ENCODE assay signal across 8 cellular contexts in the genomic region with DNA sequence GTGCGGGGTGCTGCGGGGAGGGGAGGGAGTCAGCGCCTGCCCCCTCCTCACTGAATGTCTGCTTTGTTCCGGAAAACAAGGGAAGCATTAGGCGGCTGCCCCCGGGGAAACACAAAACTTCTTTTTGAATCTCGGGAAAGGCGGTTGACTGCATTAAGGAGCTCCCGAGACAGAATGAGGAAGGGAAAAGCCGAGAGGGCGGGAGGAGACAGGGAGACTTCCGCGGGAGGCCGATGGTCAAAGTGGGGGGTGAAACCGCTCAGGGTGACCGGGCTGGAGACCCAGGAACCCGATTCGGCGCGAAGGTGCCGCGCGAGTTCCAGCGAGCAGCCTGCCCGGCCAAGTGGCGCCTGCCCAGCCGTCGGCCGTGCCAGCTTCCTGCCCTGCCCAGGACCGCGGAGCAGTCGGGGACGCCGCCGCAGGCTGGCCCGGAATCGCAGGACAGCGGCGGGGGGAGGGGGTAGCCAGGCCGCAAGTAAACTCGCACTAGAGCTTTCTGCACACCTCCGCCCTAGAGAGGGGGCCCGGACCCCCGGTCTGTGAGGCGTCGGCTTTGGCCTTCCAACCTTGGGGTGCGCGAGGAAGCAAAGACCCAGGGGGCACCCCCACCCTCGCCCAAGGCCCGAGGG. TPM values are rescaled to one million over a fixed set of nuclear protein-coding genes. Genes with fewer than 3 reads are reported as not detected.
A peak's percentile ranks its signal among the peaks of the same experiment; 100 is the strongest.
DNase-seq lines count a peak whose midpoint lies in the region; ATAC-seq, FAIRE-seq and TF ChIP-seq lines count a peak whose summit lies in the region.

No MANE protein-coding gene starts in this region.

- FAIRE-seq in A549 (lab: Jason Lieb, UNC) (peak; percentile 36), GM12891 (lab: Jason Lieb, UNC) (peak; percentile 31)

- H3K4me3 ChIP-seq in A549 (peak overlapping the region; percentile 64), SK-N-MC (peak overlapping the region; percentile 77), esophagus muscularis mucosa (peak overlapping the region; percentile 53 to 62 (median 55))

- H3K4me1 Mint-ChIP-seq in naive thymus-derived CD8-positive, alpha-beta T cell = peaks cover 4 to 36% (median 9%) of the 10 kb centered on the region in 4 donors

- H3K4me2 ChIP-seq in A549 = peak overlapping the region; percentile 100

- POLR2A ChIA-PET in A549 (lab: Yijun Ruan, JAX) = interaction anchor here (0.6 to 6.2 kb wide), 8 partner anchors 11 to 422 kb away, joined by 3 to 67 read pairs (median 12); a partner anchor contains a TSS
- POLR2A ChIA-PET in naive thymus-derived CD8-positive, alpha-beta T cell (lab: Charles Lee) = interaction anchor here (0.9 to 11.2 kb wide), 16 partner anchors 9 to 177 kb away, joined by 3 to 208 read pairs (median 4); a partner anchor contains a TSS

- peak overlapping the region in 3 of 10 donors; percentile 61 to 83 (median 62) for H3K27ac Mint-ChIP-seq in naive thymus-derived CD8-positive, alpha-beta T cell

- H3K27ac ChIP-seq in A549 = peak overlapping the region; percentile 98 to 99
- H3K27ac ChIP-seq in SK-N-MC = peak overlapping the region; percentile 68; the same call in 1 of the 2 replicates
- H3K27ac ChIP-seq in esophagus muscularis mucosa (replicated peaks in 1 of 4) = peak overlapping the region; percentile 71 to 81 (median 76)

- H3K4me3 Mint-ChIP-seq in naive thymus-derived CD8-positive, alpha-beta T cell = peak overlapping the region; percentile 76 to 91 (median 82)

- H3K9me3 ChIP-seq in A549 (no peaks in the 10 kb centered on the region), SK-N-MC (ENCODE audit: low read depth, low read length) (no peaks in the 10 kb centered on the region), esophagus muscularis mucosa (no peaks in the 10 kb centered on the region)

- no peak for TF ChIP-seq CTCF in A549 (IDR thresholded peaks at IDR 0.05)
- TF ChIP-seq CTCF in esophagus muscularis mucosa (IDR thresholded peaks at IDR 0.05) = no peak

- H3K9me3 Mint-ChIP-seq in naive thymus-derived CD8-positive, alpha-beta T cell = no peaks in the 10 kb centered on the region

- CTCF ChIA-PET in A549 (lab: Yijun Ruan, JAX) = interaction anchor here (1.1 to 2.4 kb wide), 5 partner anchors 11 to 115 kb away, joined by 3 to 11 read pairs (median 4); no protein-coding TSS in a partner anchor

- TF ChIP-seq EP300 in A549 (IDR thresholded peaks at IDR 0.05) (no peak), esophagus muscularis mucosa (IDR thresholded peaks at IDR 0.05) (no peak)

- TF ChIP-seq POLR2A in A549 (IDR thresholded peaks at IDR 0.05; ENCODE audit: low read length) (0 out of 2 replicates have a peak, but pooled peaks have one; percentile 5), GM12891 (IDR thresholded peaks at IDR 0.05; ENCODE audit: low read depth, low read length) (no peak), esophagus muscularis mucosa (IDR thresholded peaks at IDR 0.05; ENCODE audit: low read depth) (no peak)

- peak; percentile 36 to 50; a peak in 5 of 6 replicates for ATAC-seq in A549
- peak in 1 of 2 donors; percentile 7 for ATAC-seq in naive thymus-derived CD8-positive, alpha-beta T cell

- H3K36me3 Mint-ChIP-seq in naive thymus-derived CD8-positive, alpha-beta T cell = no peaks in the 10 kb centered on the region

- peaks cover 0 to 22% (median 0%) of the 10 kb centered on the region in 4 donors for H3K27me3 ChIP-seq in esophagus muscularis mucosa

- H3K27me3 Mint-ChIP-seq in naive thymus-derived CD8-positive, alpha-beta T cell = no peaks in the 10 kb centered on the region

- DNase-seq in A549 (ENCODE audit: low read depth in 1 of 2, low spot score in 1 of 2) (peak; percentile 42 to 46), GM12891 (ENCODE audit: insufficient read length, low spot score) (no peak), SK-N-MC (ENCODE audit: low read depth, low spot score) (no peak), esophagus muscularis mucosa (ENCODE audit: extremely low spot score) (no peak), epidermal melanocyte (ENCODE audit: insufficient read length, low spot score) (no peak), OCI-M2 (lab: John Stamatoyannopoulos, UW; ENCODE audit: unreplicated experiment) (no peak), T-helper 1 cell (no peak)
- DNase-seq in naive thymus-derived CD8-positive, alpha-beta T cell = no peak

- H3K9ac ChIP-seq in SK-N-MC (ENCODE audit: insufficient read length) = no peak overlapping the region

- intact Hi-C loops in esophagus muscularis mucosa (cut with DNase I) = loop anchor here (5.0 to 10.0 kb wide), 2 partner anchors 46 to 338 kb away; no protein-coding TSS in a partner anchor

- no peak for TF ChIP-seq RAD21 in A549 (conservative IDR thresholded peaks at IDR 0.05 in 1 of 2, IDR thresholded peaks at IDR 0.05 in 1 of 2)

- H3K4me1 ChIP-seq in A549 (peaks cover 17% of the 10 kb centered on the region), esophagus muscularis mucosa (peaks cover 32 to 66% (median 49%) of the 10 kb centered on the region in 4 donors)

- 14% methylated on average over 20 of the region's 50 CpGs for WGBS in A549 (ENCODE audit: missing lambda C conversion rate)
- WGBS in esophagus muscularis mucosa = under 1% methylated on average over 23 of the region's 50 CpGs

- H3K36me3 ChIP-seq in SK-N-MC (ENCODE audit: insufficient read depth, low read length) = no peaks in the 10 kb centered on the region
- no peaks in the 10 kb centered on the region for H3K36me3 ChIP-seq in esophagus muscularis mucosa

TF ChIP-seq in A549, 52 proteins besides CTCF, POLR2A, EP300 and RAD21:
- TF ChIP-seq ZC3H11A (IDR thresholded peaks at IDR 0.05) = no peak
- TF ChIP-seq, protein P1, sequence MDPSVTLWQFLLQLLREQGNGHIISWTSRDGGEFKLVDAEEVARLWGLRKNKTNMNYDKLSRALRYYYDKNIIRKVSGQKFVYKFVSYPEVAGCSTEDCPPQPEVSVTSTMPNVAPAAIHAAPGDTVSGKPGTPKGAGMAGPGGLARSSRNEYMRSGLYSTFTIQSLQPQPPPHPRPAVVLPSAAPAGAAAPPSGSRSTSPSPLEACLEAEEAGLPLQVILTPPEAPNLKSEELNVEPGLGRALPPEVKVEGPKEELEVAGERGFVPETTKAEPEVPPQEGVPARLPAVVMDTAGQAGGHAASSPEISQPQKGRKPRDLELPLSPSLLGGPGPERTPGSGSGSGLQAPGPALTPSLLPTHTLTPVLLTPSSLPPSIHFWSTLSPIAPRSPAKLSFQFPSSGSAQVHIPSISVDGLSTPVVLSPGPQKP (IDR thresholded peaks at IDR 0.05; ENCODE audit: low read depth, low read length) = no peak
- TF ChIP-seq, protein P2, sequence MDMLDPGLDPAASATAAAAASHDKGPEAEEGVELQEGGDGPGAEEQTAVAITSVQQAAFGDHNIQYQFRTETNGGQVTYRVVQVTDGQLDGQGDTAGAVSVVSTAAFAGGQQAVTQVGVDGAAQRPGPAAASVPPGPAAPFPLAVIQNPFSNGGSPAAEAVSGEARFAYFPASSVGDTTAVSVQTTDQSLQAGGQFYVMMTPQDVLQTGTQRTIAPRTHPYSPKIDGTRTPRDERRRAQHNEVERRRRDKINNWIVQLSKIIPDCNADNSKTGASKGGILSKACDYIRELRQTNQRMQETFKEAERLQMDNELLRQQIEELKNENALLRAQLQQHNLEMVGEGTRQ (IDR thresholded peaks at IDR 0.05) = no peak
TF ChIP-seq in A549: peak in this region for 0.

TF ChIP-seq in GM12891, 5 proteins besides CTCF, POLR2A, EP300 and RAD21:
- TF ChIP-seq SPI1 (IDR thresholded peaks at IDR 0.05; ENCODE audit: low read depth, low read length) = no peak
- no peak for TF ChIP-seq TAF1 (IDR thresholded peaks at IDR 0.05; ENCODE audit: low read depth, low read length)
- TF ChIP-seq PAX5 (IDR thresholded peaks at IDR 0.05; ENCODE audit: insufficient read depth, low read length, severe bottlenecking) = no peak
- TF ChIP-seq POLR2AphosphoS5 (IDR thresholded peaks at IDR 0.05; ENCODE audit: low read depth, low read length) = no peak
- no peak for TF ChIP-seq POU2F2 (IDR thresholded peaks at IDR 0.05; ENCODE audit: low read depth, low read length)

RNA-seq across cellular contexts. Expression of a gene that starts 55.1 kb away (rescaled TPM):
- polyA plus RNA-seq in A549 (2011; rRNA removed) (12.2 and 21.3 TPM in 2 replicates), A549 (2017; fragmentation: RNase III; extraction: RNeasy Plus Mini Kit Qiagen cat#74134 plus additional on column Dnase treatment) (12.6 to 15.8 TPM (median 12.6 TPM) in 3 replicates)
- polyA plus RNA-seq in A549 (2012; cell fraction: cytosol; rRNA removed) = 11.8 and 11.9 TPM in 2 replicates
- 20.3 and 26.6 TPM in 2 replicates for polyA plus RNA-seq in A549 (2012; cell fraction: nucleus; rRNA removed)
- 24.5 and 33.1 TPM in 2 replicates for polyA minus RNA-seq in A549 (2011; rRNA and poly(A)+ RNA removed)
- polyA plus RNA-seq in GM12891 (2012; ENCODE audit: low read depth, missing spikeins) = 5.5 TPM
- total RNA-seq in esophagus muscularis mucosa = 10 to 100 TPM; 19.9 to 32.5 (median 26.0) TPM
- total RNA-seq in naive thymus-derived CD8-positive, alpha-beta T cell = 10 to 100 TPM; 31.6 to 35.9 TPM
- polyA plus RNA-seq in naive thymus-derived CD8-positive, alpha-beta T cell = 1 to 10 TPM; 2.5 to 7.7 (median 6.6) TPM

Comparison
In these comparisons a context has a peak if more than half of its experiments do, and no peak if none do; other contexts are left out.
1. DNase-seq: peak in A549 (2 of 2); none in GM12891 (single experiment), SK-N-MC (single experiment), esophagus muscularis mucosa (single experiment), naive thymus-derived CD8-positive, alpha-beta T cell (0 of 10), epidermal melanocyte (single experiment), OCI-M2 (single experiment) and T-helper 1 cell (0 of 5).
2. Peak in every context shown above with its lines, with median percentiles within 50 percentile points of each other: H3K27ac ChIP-seq and H3K4me3 ChIP-seq.